24 cellular contexts compared by ENCODE assay signal in genomic region chr2:43832457-43832856, GRCh38. TPM values are rescaled to one million over a fixed set of nuclear protein-coding genes. Genes with fewer than 3 reads are reported as not detected.
DNase-seq lines count a peak whose midpoint lies in the region; ATAC-seq, FAIRE-seq and TF ChIP-seq lines count a peak whose summit lies in the region.
"Had no signal": no experiment of that assay in that cellular context is flagged by ENCODE, and none has a peak within 500 bp of the region (broad histone marks: within the 10 kb centered on the region; RNA-seq: fewer than 3 reads in every experiment).

No MANE protein-coding gene starts in this region.

- no peaks in the 10 kb centered on the region for H3K4me1 ChIP-seq in astrocyte (ENCODE audit: insufficient read depth, low read length)

- ATAC-seq in HG02571 (IDR thresholded peaks at IDR 0.05; ENCODE audit: unreplicated experiment): no peak
- ATAC-seq: activated CD8-positive, alpha-beta T cell treated with anti-CD3 and anti-CD28 coated beads for 36 hours; Right ventricle myocardium inferior had no signal

- no peak overlapping the region for H3K27ac Mint-ChIP-seq in astrocyte (ENCODE audit: unreplicated experiment)
- H3K27ac Mint-ChIP-seq: activated CD8-positive, alpha-beta T cell treated with anti-CD3 and anti-CD28 coated beads for 36 hours; activated naive CD8-positive, alpha-beta T cell; naive B cell had no signal

- no peak overlapping the region for H2AFZ ChIP-seq in astrocyte (ENCODE audit: low read depth, low read length)

- no peak overlapping the region for H3K4me3 Mint-ChIP-seq in astrocyte (ENCODE audit: unreplicated experiment)
- H3K4me3 Mint-ChIP-seq: activated CD8-positive, alpha-beta T cell treated with anti-CD3 and anti-CD28 coated beads for 36 hours; activated naive CD8-positive, alpha-beta T cell; naive B cell had no signal

- FAIRE-seq in astrocyte (lab: Jason Lieb, UNC): no peak

- no peaks in the 10 kb centered on the region for H4K20me1 ChIP-seq in astrocyte (ENCODE audit: insufficient read depth, low read length)

- H3K79me2 ChIP-seq in astrocyte (ENCODE audit: insufficient read depth, low read length): no peaks in the 10 kb centered on the region

- H3K27me3 Mint-ChIP-seq in astrocyte (ENCODE audit: low read depth, unreplicated experiment): peaks cover 21% of the 10 kb centered on the region

- no peaks in the 10 kb centered on the region for H3K36me3 Mint-ChIP-seq in astrocyte (ENCODE audit: low read depth, unreplicated experiment)
- H3K36me3 Mint-ChIP-seq: activated naive CD8-positive, alpha-beta T cell; naive B cell had no signal

- H3K4me2 ChIP-seq in astrocyte (ENCODE audit: low read length): peak overlapping the region; percentile 80

- peaks cover 2% of the 10 kb centered on the region for H3K9me3 Mint-ChIP-seq in astrocyte (ENCODE audit: unreplicated experiment)
- H3K9me3 Mint-ChIP-seq: activated CD8-positive, alpha-beta T cell treated with anti-CD3 and anti-CD28 coated beads for 36 hours; naive B cell had no signal

- H3K27ac ChIP-seq in astrocyte (ENCODE audit: low read depth, low read length): no peak overlapping the region
- H3K27ac ChIP-seq: 22Rv1, lower lobe of right lung, skin epidermis, thyroid gland, VCaP had no signal

- DNase-seq in DMS 273 (lab: John Stamatoyannopoulos, UW; ENCODE audit: unreplicated experiment): peak; percentile 19
- DNase-seq in DMS 273 treated with DMSO at 0.1 percent for 48 hours (lab: John Stamatoyannopoulos, UW): no peak
- DNase-seq in astrocyte (ENCODE audit: low read depth): peak; percentile 6
- DNase-seq in fibroblast of the aortic adventitia (ENCODE audit: low read depth): peak; percentile 27
- DNase-seq in stromal cell of bone marrow (ENCODE audit: low read depth): peak; percentile 6
- DNase-seq in NCI-H82 (lab: John Stamatoyannopoulos, UW): no peak
- DNase-seq in A172 (ENCODE audit: low spot score): no peak
- DNase-seq: activated CD8-positive, alpha-beta T cell treated with anti-CD3 and anti-CD28 coated beads for 36 hours; activated T-cell treated with anti-CD3 and anti-CD28 coated beads, Interleukin-2, amount 50 U/mL, for 48 hours; C1 segment of cervical spinal cord; effector CD8-positive, alpha-beta T cell; HCEC 1CT; lower lobe of right lung; naive B cell; NCI-H1694 had no signal

- no peaks in the 10 kb centered on the region for H3K4me1 Mint-ChIP-seq in astrocyte (ENCODE audit: low read depth, unreplicated experiment)

- H3K4me3 ChIP-seq in astrocyte (ENCODE audit: insufficient read depth, low read depth, low read length): no peak overlapping the region
- H3K4me3 ChIP-seq in fibroblast of the aortic adventitia (ENCODE audit: low read depth, low read length): no peak overlapping the region
- H3K4me3 ChIP-seq: thyroid gland had no signal

- H3K27me3 ChIP-seq in astrocyte (ENCODE audit: insufficient read depth, low read length): peaks cover 22% of the 10 kb centered on the region
- H3K27me3 ChIP-seq: thyroid gland had no signal

- no peaks in the 10 kb centered on the region for H3K36me3 ChIP-seq in astrocyte (ENCODE audit: insufficient read depth, low read length)
- H3K36me3 ChIP-seq: lower lobe of right lung, thyroid gland had no signal

- H3K9me3 ChIP-seq in astrocyte (ENCODE audit: insufficient read depth, low read depth, low read length): no peaks in the 10 kb centered on the region
- H3K9me3 ChIP-seq: lower lobe of right lung, thyroid gland had no signal

- TF ChIP-seq CTCF in astrocyte (IDR thresholded peaks at IDR 0.05; ENCODE audit: insufficient read depth, low read depth, low read length) (no peak), fibroblast of the aortic adventitia (IDR thresholded peaks at IDR 0.05; ENCODE audit: insufficient read depth, low read length) (no peak)

- no peak overlapping the region for H3K9ac ChIP-seq in astrocyte (ENCODE audit: low read length)

RNA-seq across cellular contexts. Expression of gene ABCG5, which starts 6.2 kb away (rescaled TPM):
- total RNA-seq in astrocyte: not detected in 2 replicates
- not detected in 2 replicates for total RNA-seq in fibroblast of the aortic adventitia (ENCODE audit: low replicate concordance)
- total RNA-seq in A172 (2014; rRNA removed; shearing (Covaris generic)): not detected in 2 replicates
- total RNA-seq: activated CD8-positive, alpha-beta T cell treated with anti-CD3 and anti-CD28 coated beads for 36 hours; fibroblast of villous mesenchyme; lower lobe of right lung; Right ventricle myocardium inferior; T-helper 1 cell treated with Interleukin-12 subunit alpha and Interleukin-12 subunit beta and Interleukin-4 antibody, amounts not matched to agents 30 ng/mL and 1 ng/mL, for 36 hours; thyroid gland had no signal

RNA-seq across cellular contexts. Expression of gene ABCG8, which starts 6.3 kb away (rescaled TPM):
- total RNA-seq in astrocyte: not detected in 2 replicates
- total RNA-seq in fibroblast of the aortic adventitia (ENCODE audit: low replicate concordance): not detected in 2 replicates
- total RNA-seq in A172 (2014; rRNA removed; shearing (Covaris generic)): not detected in 2 replicates
- total RNA-seq: activated CD8-positive, alpha-beta T cell treated with anti-CD3 and anti-CD28 coated beads for 36 hours; fibroblast of villous mesenchyme; lower lobe of right lung; T-helper 1 cell treated with Interleukin-12 subunit alpha and Interleukin-12 subunit beta and Interleukin-4 antibody, amounts not matched to agents 30 ng/mL and 1 ng/mL, for 36 hours; thyroid gland had no signal

RNA-seq across cellular contexts. Expression of gene DYNC2LI1, which starts 58.6 kb away (rescaled TPM):
- total RNA-seq in astrocyte (15.3 and 15.7 TPM in 2 replicates), fibroblast of the aortic adventitia (ENCODE audit: low replicate concordance) (27.4 and 44.0 TPM in 2 replicates)
- total RNA-seq in A172 (2014; rRNA removed; shearing (Covaris generic)): 35.4 and 39.4 TPM in 2 replicates

Comparison
In these comparisons a context has a peak if more than half of its experiments do, and no peak if none do; other contexts are left out.
1. DNase-seq: peak in DMS 273 (single experiment), astrocyte (single experiment), fibroblast of the aortic adventitia (single experiment) and stromal cell of bone marrow (single experiment); none in DMS 273 treated with DMSO at 0.1 percent for 48 hours (single experiment), NCI-H82 (single experiment) and A172 (single experiment).